Comparison of ENCODE assay signal across 14 cellular contexts in genomic region chr11:93521086-93521485, GRCh38. TPM values are rescaled to one million over a fixed set of nuclear protein-coding genes. Genes with fewer than 3 reads are reported as not detected.
DNase-seq lines count a peak whose midpoint lies in the region; ATAC-seq, FAIRE-seq and TF ChIP-seq lines count a peak whose summit lies in the region.
"Had no signal": no experiment of that assay in that cellular context is flagged by ENCODE, and none has a peak within 500 bp of the region (broad histone marks: within the 10 kb centered on the region; RNA-seq: fewer than 3 reads in every experiment).

No MANE protein-coding gene starts in this region.

- H3K9me3 ChIP-seq in naive thymus-derived CD4-positive, alpha-beta T cell (ENCODE audit: control insufficient read depth in 2 of 3, low read length in 3 of 3): no peaks in the 10 kb centered on the region
- no peaks in the 10 kb centered on the region for H3K9me3 ChIP-seq in H9 (ENCODE audit: control insufficient read depth, low read depth, low read length)
- H3K9me3 ChIP-seq: Peyer's patch, upper lobe of right lung had no signal

- H4K8ac ChIP-seq in H9 (replicated peaks; ENCODE audit: insufficient read length, low read depth, low read length): no peak overlapping the region

- H3K36me3 ChIP-seq in naive thymus-derived CD4-positive, alpha-beta T cell (ENCODE audit: control insufficient read depth in 2 of 3, insufficient read depth in 3 of 3, low read length in 3 of 3): no peaks in the 10 kb centered on the region
- H3K36me3 ChIP-seq: Peyer's patch, upper lobe of right lung had no signal

- no peak overlapping the region for H3T11ph ChIP-seq in H9 (ENCODE audit: low read length)

- H3K36me3 Mint-ChIP-seq in T-helper 2 cell treated with Interferon-gamma antibody and Interleukin-4, amounts not matched to agents 5 μg/mL and 100 μg/mL, for 36 hours (ENCODE audit: low read depth): peaks cover 41% of the 10 kb centered on the region
- H3K36me3 Mint-ChIP-seq in naive thymus-derived CD4-positive, alpha-beta T cell: peaks cover 0 to 28% (median 0%) of the 10 kb centered on the region in 5 donors
- H3K36me3 Mint-ChIP-seq in H9 (ENCODE audit: insufficient read depth in 1 of 3, low read depth in 3 of 3): peaks cover 0 to 3% (median 0%) of the 10 kb centered on the region in 3 experiments; a peak in 2 of 7 replicates
- H3K36me3 Mint-ChIP-seq: activated naive CD4-positive, alpha-beta T cell treated with anti-CD3 and anti-CD28 coated beads, Interleukin-2, amount 50 U/mL, for 24 hours had no signal

- no peaks in the 10 kb centered on the region for H3K4me1 ChIP-seq in naive thymus-derived CD4-positive, alpha-beta T cell (ENCODE audit: control insufficient read depth in 2 of 2, insufficient read depth in 2 of 2, low read length in 2 of 2)
- H3K4me1 ChIP-seq in H9 (ENCODE audit: insufficient read depth, low read length): peaks cover 8% of the 10 kb centered on the region; the same call in 1 of the 2 replicates

- no peak overlapping the region for H3K4ac ChIP-seq in H9 (ENCODE audit: low read depth, low read length)

- TF ChIP-seq CTCF in H9 (conservative IDR thresholded peaks at IDR 0.05): no peak

- no peak overlapping the region for H2BK20ac ChIP-seq in H9 (ENCODE audit: low read depth, low read length, poor library complexity, severe bottlenecking)

- H2AK5ac ChIP-seq in H9 (ENCODE audit: insufficient read length, low read length): no peak overlapping the region

- intact Hi-C loops in naive thymus-derived CD4-positive, alpha-beta T cell (cut with micrococcal nuclease): loop anchor here in 1 of 2 donors (1.0 to 10.0 kb wide), 2 partner anchors 8 to 604 kb away; partner anchors contain the start of gene PANX1

- FAIRE-seq in frontal cortex (lab: Jason Lieb, UNC): no peak

- no peak overlapping the region for H3K4me2 ChIP-seq in H9 (ENCODE audit: insufficient read depth, insufficient read length, low read length)
- H3K4me2 ChIP-seq: GM23338 had no signal

- H3K9ac ChIP-seq in H9 (ENCODE audit: extremely low read depth, insufficient read length, low read length): no peak overlapping the region

- no peak overlapping the region for H2BK15ac ChIP-seq in H9 (ENCODE audit: low read depth, low read length)

- H3K27me3 ChIP-seq in naive thymus-derived CD4-positive, alpha-beta T cell (ENCODE audit: control insufficient read depth in 2 of 2, insufficient read depth in 2 of 2, low read length in 2 of 2): no peaks in the 10 kb centered on the region
- no peaks in the 10 kb centered on the region for H3K27me3 ChIP-seq in H9 (ENCODE audit: insufficient read depth, low read length)
- H3K27me3 ChIP-seq: Peyer's patch, upper lobe of right lung had no signal

- ATAC-seq in naive thymus-derived CD4-positive, alpha-beta T cell: peak; percentile 73
- ATAC-seq in GM18873 (IDR thresholded peaks at IDR 0.05; ENCODE audit: low FRiP score, unreplicated experiment): no peak
- ATAC-seq: GM23338, upper lobe of right lung had no signal

- peak overlapping the region; percentile 76 for H3K4me3 Mint-ChIP-seq in T-helper 2 cell treated with Interferon-gamma antibody and Interleukin-4, amounts not matched to agents 5 μg/mL and 100 μg/mL, for 36 hours
- peak overlapping the region in 1 of 10 donors; percentile 63 for H3K4me3 Mint-ChIP-seq in naive thymus-derived CD4-positive, alpha-beta T cell
- H3K4me3 Mint-ChIP-seq in H9: no peak overlapping the region
- H3K4me3 Mint-ChIP-seq: activated naive CD4-positive, alpha-beta T cell treated with anti-CD3 and anti-CD28 coated beads, Interleukin-2, amount 50 U/mL, for 24 hours; GM23338 had no signal

- H3K4me3 ChIP-seq in Jurkat, Clone E6-1 (ENCODE audit: low read length): peak overlapping the region; percentile 1
- no peak overlapping the region for H3K4me3 ChIP-seq in naive thymus-derived CD4-positive, alpha-beta T cell (ENCODE audit: low read length)
- H3K4me3 ChIP-seq: GM23338, Peyer's patch, upper lobe of right lung had no signal

- no peaks in the 10 kb centered on the region for H3K23me2 ChIP-seq in H9 (ENCODE audit: insufficient read length, low read depth, low read length, poor library complexity, severe bottlenecking)

- no peak overlapping the region for H3K23ac ChIP-seq in H9 (ENCODE audit: insufficient read length, low read depth, low read length)

- peaks cover 3% of the 10 kb centered on the region for H4K20me1 ChIP-seq in H9 (ENCODE audit: control insufficient read depth, insufficient read depth, insufficient read length)

- POLR2A ChIA-PET in naive thymus-derived CD4-positive, alpha-beta T cell (lab: Charles Lee): no interaction called here

- no peaks in the 10 kb centered on the region for H3K27me3 Mint-ChIP-seq in T-helper 2 cell treated with Interferon-gamma antibody and Interleukin-4, amounts not matched to agents 5 μg/mL and 100 μg/mL, for 36 hours (ENCODE audit: low read depth)
- H3K27me3 Mint-ChIP-seq in naive thymus-derived CD4-positive, alpha-beta T cell: no peaks in the 10 kb centered on the region
- no peaks in the 10 kb centered on the region for H3K27me3 Mint-ChIP-seq in H9 (ENCODE audit: low read depth)
- H3K27me3 Mint-ChIP-seq: activated naive CD4-positive, alpha-beta T cell treated with anti-CD3 and anti-CD28 coated beads, Interleukin-2, amount 50 U/mL, for 24 hours had no signal

- no CpG with 5 or more reads among the region's 2 CpGs for WGBS in H9 (ENCODE audit: extremely low coverage, insufficient read length, low lambda C conversion rate)

- no peak overlapping the region for H2BK120ac ChIP-seq in H9 (ENCODE audit: low read depth, low read length, poor library complexity, severe bottlenecking)

- H4K5ac ChIP-seq in H9 (ENCODE audit: insufficient read length, low read depth, low read length): no peak overlapping the region

- no peak overlapping the region for H3K14ac ChIP-seq in H9 (ENCODE audit: insufficient read depth, low read length)

- DNase-seq in NCI-H748 (lab: John Stamatoyannopoulos, UW; ENCODE audit: unreplicated experiment) (peak; percentile 1), NCI-H748 treated with DMSO at 0.1 percent for 48 hours (lab: John Stamatoyannopoulos, UW) (no peak), H9 (no peak), frontal cortex (ENCODE audit: low spot score in 2 of 2) (no peak)
- DNase-seq in Jurkat, Clone E6-1 (ENCODE audit: low read depth, low spot score): peak; percentile 87
- peak; percentile 49 for DNase-seq in T-helper 2 cell treated with Interferon-gamma antibody and Interleukin-4, amounts not matched to agents 5 μg/mL and 100 μg/mL, for 36 hours (ENCODE audit: low spot score)
- no peak for DNase-seq in naive thymus-derived CD4-positive, alpha-beta T cell
- DNase-seq: DMS 273 treated with DMSO at 0.1 percent for 48 hours, islet precursor cell, Peyer's patch, upper lobe of right lung had no signal

- H2AFZ ChIP-seq in H9 (ENCODE audit: low read length): no peak overlapping the region
- H2AFZ ChIP-seq: GM23338 had no signal

- peaks cover 80% of the 10 kb centered on the region for H3K4me1 Mint-ChIP-seq in T-helper 2 cell treated with Interferon-gamma antibody and Interleukin-4, amounts not matched to agents 5 μg/mL and 100 μg/mL, for 36 hours (ENCODE audit: low read depth)
- H3K4me1 Mint-ChIP-seq in naive thymus-derived CD4-positive, alpha-beta T cell: peaks cover 5 to 76% (median 5%) of the 10 kb centered on the region in 7 donors
- peaks cover 57 to 62% of the 10 kb centered on the region in 2 experiments for H3K4me1 Mint-ChIP-seq in H9

- CTCF ChIA-PET in naive thymus-derived CD4-positive, alpha-beta T cell (lab: Charles Lee): no interaction called here

- no peaks in the 10 kb centered on the region for H3K79me1 ChIP-seq in H9 (ENCODE audit: insufficient read depth, low read depth, low read length, poor library complexity, severe bottlenecking)

- no peak overlapping the region for H3K56ac ChIP-seq in H9 (ENCODE audit: insufficient read length, low read depth, low read length)

- peak overlapping the region; percentile 69 for H3K27ac Mint-ChIP-seq in T-helper 2 cell treated with Interferon-gamma antibody and Interleukin-4, amounts not matched to agents 5 μg/mL and 100 μg/mL, for 36 hours
- peak overlapping the region in 1 of 9 donors; percentile 78 for H3K27ac Mint-ChIP-seq in naive thymus-derived CD4-positive, alpha-beta T cell
- H3K27ac Mint-ChIP-seq in H9: peak overlapping the region in 1 of 3 experiments; percentile 8; a peak in 1 of 7 replicates
- H3K27ac Mint-ChIP-seq: activated naive CD4-positive, alpha-beta T cell treated with anti-CD3 and anti-CD28 coated beads, Interleukin-2, amount 50 U/mL, for 24 hours; GM23338 had no signal

- peaks cover 2% of the 10 kb centered on the region for H3K79me2 ChIP-seq in H9 (ENCODE audit: insufficient read depth, low read length)

- H2BK12ac ChIP-seq in H9 (ENCODE audit: insufficient read length, low read depth, low read length): no peak overlapping the region

- H2BK5ac ChIP-seq in H9 (ENCODE audit: insufficient read length, low read length): no peak overlapping the region

- no peak overlapping the region for H3K27ac ChIP-seq in naive thymus-derived CD4-positive, alpha-beta T cell (ENCODE audit: low read depth, low read length)
- H3K27ac ChIP-seq in H9 (ENCODE audit: insufficient read length, low read depth, low read length): no peak overlapping the region
- H3K27ac ChIP-seq: Peyer's patch, upper lobe of right lung had no signal

- no peak overlapping the region for H3K18ac ChIP-seq in H9 (ENCODE audit: insufficient read length, low read depth, low read length)

- no peaks in the 10 kb centered on the region for H3K9me3 Mint-ChIP-seq in T-helper 2 cell treated with Interferon-gamma antibody and Interleukin-4, amounts not matched to agents 5 μg/mL and 100 μg/mL, for 36 hours
- H3K9me3 Mint-ChIP-seq in naive thymus-derived CD4-positive, alpha-beta T cell: no peaks in the 10 kb centered on the region
- no peaks in the 10 kb centered on the region for H3K9me3 Mint-ChIP-seq in H9
- H3K9me3 Mint-ChIP-seq: activated naive CD4-positive, alpha-beta T cell treated with anti-CD3 and anti-CD28 coated beads, Interleukin-2, amount 50 U/mL, for 24 hours; GM23338 had no signal

- H4K91ac ChIP-seq in H9 (ENCODE audit: insufficient read length, low read depth, low read length): no peak overlapping the region

RNA-seq across cellular contexts. Expression of gene SMCO4, which starts 22.1 kb away (rescaled TPM):
- 51.6 TPM for polyA plus RNA-seq in Jurkat, Clone E6-1 (2012; ENCODE audit: insufficient read depth, insufficient read length)
- 10 to 100 TPM in 2 of 5 experiments, 1 to 10 TPM in 3; 2.9 to 34.7 (median 5.9) TPM for total RNA-seq in naive thymus-derived CD4-positive, alpha-beta T cell
- 1 to 10 TPM in 1 of 2 donors, under 1 TPM in 1; 0.97 to 3.9 TPM for polyA plus RNA-seq in naive thymus-derived CD4-positive, alpha-beta T cell
- total RNA-seq in H9 (2021): 35.6 and 41.1 TPM in 2 replicates
- 2.9 TPM for total RNA-seq in frontal cortex

Comparison
In these comparisons a context has a peak if more than half of its experiments do, and no peak if none do; other contexts are left out.
1. DNase-seq: peak in NCI-H748 (single experiment), Jurkat, Clone E6-1 (single experiment) and T-helper 2 cell treated with Interferon-gamma antibody and Interleukin-4, amounts not matched to agents 5 μg/mL and 100 μg/mL, for 36 hours (single experiment); none in NCI-H748 treated with DMSO at 0.1 percent for 48 hours (single experiment), naive thymus-derived CD4-positive, alpha-beta T cell (0 of 9), H9 (single experiment) and frontal cortex (0 of 2).